In the genomic region with DNA sequence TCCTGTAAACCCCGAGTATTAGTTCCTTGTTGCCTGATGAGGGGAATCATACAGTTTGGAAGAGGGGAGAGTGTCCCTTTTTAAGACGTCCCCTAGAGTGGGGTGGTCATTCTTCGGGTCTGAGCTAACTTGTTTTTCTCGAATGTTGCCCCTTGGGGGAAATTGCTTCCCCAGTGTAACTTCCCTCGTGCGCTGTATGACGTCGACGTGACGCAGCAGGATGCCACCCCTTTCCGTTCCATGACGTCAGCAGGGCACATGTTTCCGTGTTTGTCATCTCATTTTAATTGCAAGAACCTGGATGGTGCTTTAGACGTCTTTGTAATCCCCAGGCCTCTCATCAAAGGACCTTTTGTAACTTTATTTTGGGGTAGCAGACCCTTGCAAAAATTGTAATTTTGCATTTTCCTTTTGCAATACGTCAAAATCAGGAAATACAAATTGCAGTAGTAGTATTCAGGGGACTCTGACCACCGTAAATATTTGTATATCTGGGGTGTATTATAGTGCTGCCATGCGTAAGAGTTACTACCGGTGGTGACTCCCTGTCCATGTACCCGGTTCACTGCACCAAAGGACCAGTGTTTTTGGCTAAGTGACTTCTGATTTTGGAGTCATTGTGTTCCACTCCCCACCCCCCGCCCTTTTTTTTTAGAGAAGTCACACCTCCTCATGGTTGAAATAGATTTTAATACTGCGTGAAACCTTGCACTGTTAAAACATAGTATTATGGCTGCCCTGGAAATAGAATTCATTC, we compare ENCODE assay signal across 8 cellular contexts. TPM values are rescaled to one million over a fixed set of nuclear protein-coding genes. Genes with fewer than 3 reads are reported as not detected.
DNase-seq lines count a peak whose midpoint lies in the region; ATAC-seq and TF ChIP-seq lines count a peak whose summit lies in the region.

No MANE protein-coding gene starts in this region.

- peaks cover 2% of the 10 kb centered on the region for H3K27me3 Mint-ChIP-seq in activated CD4-positive, alpha-beta T cell treated with anti-CD3 and anti-CD28 coated beads, Interleukin-2, amount 10 ng/mL, durations not matched to agents 7 days and 5 days

- peak overlapping the region; percentile 68 to 96 for H3K9ac ChIP-seq in colonic mucosa (ENCODE audit: low read depth in 2 of 2, low read length in 2 of 2)

- H3K9me3 Mint-ChIP-seq in activated CD4-positive, alpha-beta T cell treated with anti-CD3 and anti-CD28 coated beads, Interleukin-2, amount 10 ng/mL, durations not matched to agents 7 days and 5 days = no peaks in the 10 kb centered on the region

- intact Hi-C loops in colonic mucosa (cut with DNase I) (no loop called here), left lung (cut with DNase I) (no loop called here)

- no peaks in the 10 kb centered on the region for H3K27me3 ChIP-seq in GM06990 (replicated peaks; ENCODE audit: control insufficient read depth, insufficient read depth, low read length)
- H3K27me3 ChIP-seq in colonic mucosa = no peaks in the 10 kb centered on the region
- H3K27me3 ChIP-seq in left lung = no peaks in the 10 kb centered on the region

- peak overlapping the region; percentile 92 for H3K4me3 Mint-ChIP-seq in activated CD4-positive, alpha-beta T cell treated with anti-CD3 and anti-CD28 coated beads, Interleukin-2, amount 10 ng/mL, durations not matched to agents 7 days and 5 days

- H3K27ac ChIP-seq in colonic mucosa = peak overlapping the region; percentile 95
- H3K27ac ChIP-seq in left lung = peak overlapping the region; percentile 96 to 97

- ATAC-seq in HG02840 (IDR thresholded peaks at IDR 0.05; ENCODE audit: low FRiP score, unreplicated experiment) (peak; percentile 27), left lung (peak; percentile 28)

- H3K4me1 Mint-ChIP-seq in activated CD4-positive, alpha-beta T cell treated with anti-CD3 and anti-CD28 coated beads, Interleukin-2, amount 10 ng/mL, durations not matched to agents 7 days and 5 days = peaks cover 56% of the 10 kb centered on the region

- TF ChIP-seq CTCF in GM06990 (IDR thresholded peaks at IDR 0.05; ENCODE audit: insufficient read depth, low read length, poor library complexity, severe bottlenecking) (no peak), colonic mucosa (IDR thresholded peaks at IDR 0.05) (no peak), left lung (IDR thresholded peaks at IDR 0.05) (no peak)

- H3K36me3 ChIP-seq in GM06990 (ENCODE audit: control insufficient read depth, insufficient read depth, low read length) = no peaks in the 10 kb centered on the region; the same call in 1 of the 2 replicates
- no peaks in the 10 kb centered on the region for H3K36me3 ChIP-seq in colonic mucosa
- peaks cover 0 to 9% of the 10 kb centered on the region in 2 donors for H3K36me3 ChIP-seq in left lung

- peaks cover 25% of the 10 kb centered on the region for H3K36me3 Mint-ChIP-seq in activated CD4-positive, alpha-beta T cell treated with anti-CD3 and anti-CD28 coated beads, Interleukin-2, amount 10 ng/mL, durations not matched to agents 7 days and 5 days (ENCODE audit: low read depth)

- POLR2A ChIA-PET in activated CD4-positive, alpha-beta T cell treated with anti-CD3 and anti-CD28 coated beads, Interleukin-2, amount 10 ng/mL, durations not matched to agents 7 days and 5 days (lab: Charles Lee) = no interaction called here

- H3K9me3 ChIP-seq in colonic mucosa (no peaks in the 10 kb centered on the region), left lung (no peaks in the 10 kb centered on the region)

- H3K4me1 ChIP-seq in colonic mucosa (peaks cover 6% of the 10 kb centered on the region), left lung (peaks cover 0 to 47% of the 10 kb centered on the region in 2 donors)

- CTCF ChIA-PET in activated CD4-positive, alpha-beta T cell treated with anti-CD3 and anti-CD28 coated beads, Interleukin-2, amount 10 ng/mL, durations not matched to agents 7 days and 5 days (lab: Charles Lee) = interaction anchor here (1.3 to 1.4 kb wide), 3 partner anchors 11 to 500 kb away, joined by 3 to 6 read pairs (median 4); no protein-coding TSS in a partner anchor

- H3K4me3 ChIP-seq in GM06990 (replicated peaks; ENCODE audit: low read depth, low read length) = peak overlapping the region; percentile 80
- H3K4me3 ChIP-seq in colonic mucosa = peak overlapping the region; percentile 70
- peak overlapping the region; percentile 68 to 73 for H3K4me3 ChIP-seq in left lung

- peak; percentile 74 for DNase-seq in GM06990 (ENCODE audit: extremely low read depth, insufficient read length)
- DNase-seq in NCI-H345 (lab: John Stamatoyannopoulos, UW) = peak; percentile 62
- DNase-seq in activated CD4-positive, alpha-beta T cell treated with anti-CD3 and anti-CD28 coated beads, Interleukin-2, amount 10 ng/mL, durations not matched to agents 7 days and 5 days = peak; percentile 93
- DNase-seq in colonic mucosa = peak; percentile 86
- DNase-seq in left lung = peak; percentile 86 to 87
- DNase-seq in stimulated activated CD4-positive, alpha-beta T cell treated with anti-CD3 and anti-CD28 coated beads, Interleukin-4, amount 100 ng/mL, for 1 hour = peak; percentile 79
- DNase-seq in superior temporal gyrus (ENCODE audit: extremely low spot score) = no peak

- peak overlapping the region; percentile 98 for H3K27ac Mint-ChIP-seq in activated CD4-positive, alpha-beta T cell treated with anti-CD3 and anti-CD28 coated beads, Interleukin-2, amount 10 ng/mL, durations not matched to agents 7 days and 5 days

RNA-seq across cellular contexts. Expression of a gene that starts 0.7 kb away (rescaled TPM):
- 10 to 100 TPM; 41.9 to 49.7 TPM for total RNA-seq in activated CD4-positive, alpha-beta T cell treated with anti-CD3 and anti-CD28 coated beads, Interleukin-2, amount 10 ng/mL, durations not matched to agents 7 days and 5 days
- 10 to 100 TPM; 32.2 to 33.5 TPM for total RNA-seq in colonic mucosa
- 10 to 100 TPM; 42.5 to 49.2 TPM for total RNA-seq in left lung

RNA-seq across cellular contexts. Expression of a gene that starts 1.1 kb away (rescaled TPM):
- total RNA-seq in activated CD4-positive, alpha-beta T cell treated with anti-CD3 and anti-CD28 coated beads, Interleukin-2, amount 10 ng/mL, durations not matched to agents 7 days and 5 days = 1 to 10 TPM; 1.2 TPM
- total RNA-seq in colonic mucosa (1 to 10 TPM; 5.5 to 8.9 TPM), left lung (1 to 10 TPM; 2.3 to 4.0 TPM)
